ENCODE assay signal across 8 cellular contexts in genomic region chr16:28823719-28824547, GRCh38. TPM values are rescaled to one million over a fixed set of nuclear protein-coding genes. Genes with fewer than 3 reads are reported as not detected.
A peak's percentile ranks its signal among the peaks of the same experiment; 100 is the strongest.
DNase-seq lines count a peak whose midpoint lies in the region; ATAC-seq and TF ChIP-seq lines count a peak whose summit lies in the region.

No MANE protein-coding gene starts in this region.

- TF ChIP-seq CTCF in GM13977 (IDR thresholded peaks at IDR 0.05; ENCODE audit: extremely low read depth, insufficient read depth, missing control alignments) (peak; percentile 25), left ventricle myocardium inferior (IDR thresholded peaks at IDR 0.05; ENCODE audit: borderline replicate concordance) (peak; percentile 37), progenitor cell of endocrine pancreas (IDR thresholded peaks at IDR 0.05; ENCODE audit: unreplicated experiment) (no peak), upper lobe of right lung (IDR thresholded peaks at IDR 0.05) (peak; percentile 34)

- in situ Hi-C loops in GM13977 (cut with MboI; ENCODE audit: low pct_unique_long_range_greater_than_20kb, low sequenced_read_pairs, unreplicated experiment) = no loop called here

- H3K27ac ChIP-seq in left ventricle myocardium inferior (replicated peaks) (peak overlapping the region; percentile 99), upper lobe of right lung (peak overlapping the region; percentile 99)

- H3K36me3 ChIP-seq in left ventricle myocardium inferior = peaks cover 37% of the 10 kb centered on the region
- peaks cover 39% of the 10 kb centered on the region for H3K36me3 ChIP-seq in upper lobe of right lung

- H3K4me3 Mint-ChIP-seq in progenitor cell of endocrine pancreas (ENCODE audit: low read depth) = peak overlapping the region; percentile 96

- H3K4me3 ChIP-seq in left ventricle myocardium inferior (peak overlapping the region; percentile 98), upper lobe of right lung (peak overlapping the region; percentile 100)

- peak overlapping the region; percentile 99 for H3K27ac Mint-ChIP-seq in progenitor cell of endocrine pancreas

- H3K27me3 Mint-ChIP-seq in progenitor cell of endocrine pancreas = no peaks in the 10 kb centered on the region

- no peaks in the 10 kb centered on the region for H3K9me3 Mint-ChIP-seq in progenitor cell of endocrine pancreas (ENCODE audit: low read depth)

- H3K27me3 ChIP-seq in left ventricle myocardium inferior (ENCODE audit: low read depth) = no peaks in the 10 kb centered on the region
- no peaks in the 10 kb centered on the region for H3K27me3 ChIP-seq in upper lobe of right lung

- peaks cover 26% of the 10 kb centered on the region for H3K4me1 Mint-ChIP-seq in progenitor cell of endocrine pancreas (ENCODE audit: low read depth)

- H3K9me3 ChIP-seq in left ventricle myocardium inferior (replicated peaks) = no peaks in the 10 kb centered on the region
- no peaks in the 10 kb centered on the region for H3K9me3 ChIP-seq in upper lobe of right lung

- ATAC-seq in HG02885 (IDR thresholded peaks at IDR 0.05; ENCODE audit: poor library complexity, unreplicated experiment) (peak; percentile 67), upper lobe of right lung (peak; percentile 95)

- peaks cover 20% of the 10 kb centered on the region for H3K36me3 Mint-ChIP-seq in progenitor cell of endocrine pancreas (ENCODE audit: insufficient read depth)

- DNase-seq in GM13977 (ENCODE audit: low spot score) (peak; percentile 97), NCI-H1694 (lab: John Stamatoyannopoulos, UW) (peak; percentile 88), T-helper 1 cell (peak; percentile 91 to 98 (median 94)), amniotic stem cell (lab: John Stamatoyannopoulos, UW) (peak; percentile 95), left ventricle myocardium inferior (peak; percentile 97), progenitor cell of endocrine pancreas (ENCODE audit: low spot score, unreplicated experiment) (peak; percentile 95), upper lobe of right lung (peak; percentile 99)

- intact Hi-C loops in left ventricle myocardium inferior (cut with micrococcal nuclease) = no loop called here
- intact Hi-C loops in upper lobe of right lung (cut with DNase I) = no loop called here

- H3K4me1 ChIP-seq in left ventricle myocardium inferior = peaks cover 40% of the 10 kb centered on the region
- peaks cover 18% of the 10 kb centered on the region for H3K4me1 ChIP-seq in upper lobe of right lung

RNA-seq across cellular contexts. Expression of gene ATXN2L, which starts 1.1 kb away (rescaled TPM):
- total RNA-seq in left ventricle myocardium inferior = 51.2 TPM
- 248 and 256 TPM in 2 replicates for total RNA-seq in progenitor cell of endocrine pancreas
- total RNA-seq in upper lobe of right lung = 118 TPM

RNA-seq across cellular contexts. Expression of gene TUFM, which starts 22.2 kb away (rescaled TPM):
- total RNA-seq in left ventricle myocardium inferior = 236 TPM
- 158 and 168 TPM in 2 replicates for total RNA-seq in progenitor cell of endocrine pancreas
- 134 TPM for total RNA-seq in upper lobe of right lung

RNA-seq across cellular contexts. Expression of gene SH2B1, which starts 39.7 kb away (rescaled TPM):
- 48.5 TPM for total RNA-seq in left ventricle myocardium inferior
- 72.8 and 75.1 TPM in 2 replicates for total RNA-seq in progenitor cell of endocrine pancreas
- 51.9 TPM for total RNA-seq in upper lobe of right lung

RNA-seq across cellular contexts. Expression of gene ATP2A1, which starts 54.4 kb away (rescaled TPM):
- total RNA-seq in left ventricle myocardium inferior (0.38 TPM), progenitor cell of endocrine pancreas (2.7 and 3.0 TPM in 2 replicates), upper lobe of right lung (0.46 TPM)

Comparison
In these comparisons a context has a peak if more than half of its experiments do, and no peak if none do; other contexts are left out.
1. Peak in every context shown above with its lines: DNase-seq, ATAC-seq, H3K4me3 ChIP-seq and H3K27ac ChIP-seq.